Comparison of ENCODE assay signal across 17 cellular contexts in genomic region chr10:118449521-118449920, GRCh38.
DNase-seq lines count a peak whose midpoint lies in the region; ATAC-seq and TF ChIP-seq lines count a peak whose summit lies in the region.
"Had no signal": no experiment of that assay in that cellular context is flagged by ENCODE, and none has a peak within 500 bp of the region (broad histone marks: within the 10 kb centered on the region; RNA-seq: fewer than 3 reads in every experiment).

No MANE protein-coding gene starts in this region.

- no peaks in the 10 kb centered on the region for H3K9me3 ChIP-seq in right lobe of liver

- H3K9me2 ChIP-seq in GM23338 (ENCODE audit: insufficient read depth) = no peaks in the 10 kb centered on the region

- H3K4me3 Mint-ChIP-seq in GM23338 (no peak overlapping the region), WTC11 (no peak overlapping the region)
- H3K4me3 Mint-ChIP-seq: B cell; CD4-positive, CD25-positive, alpha-beta regulatory T cell; CD8-positive, alpha-beta memory T cell; HFFc6 had no signal

- intact Hi-C loops in right lobe of liver (cut with DNase I) = no loop called here

- ATAC-seq in GM23338 (peak; percentile 71), WTC11 (peak; percentile 75), right lobe of liver (no peak)

- peak; percentile 15 for DNase-seq in GM23338 (ENCODE audit: low spot score)
- no peak for DNase-seq in WTC11 (ENCODE audit: low spot score)
- DNase-seq in iPS-NIHi11 (ENCODE audit: low spot score) = peak; percentile 19
- DNase-seq in NCI-H2107 (lab: John Stamatoyannopoulos, UW) = no peak
- no peak for DNase-seq in OCI-M1 (lab: John Stamatoyannopoulos, UW)
- DNase-seq in right lobe of liver = no peak
- DNase-seq: CD4-positive, CD25-positive, alpha-beta regulatory T cell; CD8-positive, alpha-beta memory T cell; COR-L47; DMS 273 treated with DMSO at 0.1 percent for 48 hours; DMS53; DND-41; EL; HFFc6 had no signal

- H3K27me3 Mint-ChIP-seq in GM23338 (ENCODE audit: insufficient read depth, low read depth, poor library complexity) (peaks cover 2% of the 10 kb centered on the region), WTC11 (ENCODE audit: low read depth) (peaks cover 12% of the 10 kb centered on the region)

- H3K4me1 Mint-ChIP-seq in GM23338 = no peaks in the 10 kb centered on the region
- H3K4me1 Mint-ChIP-seq in WTC11 = peaks cover 4% of the 10 kb centered on the region; the same call in 1 of the 2 replicates
- H3K4me1 Mint-ChIP-seq: B cell; CD4-positive, CD25-positive, alpha-beta regulatory T cell; CD8-positive, alpha-beta memory T cell had no signal

- no peak for TF ChIP-seq CTCF in GM23338 (conservative IDR thresholded peaks at IDR 0.05; ENCODE audit: low read depth in 2 of 2)
- no peak for TF ChIP-seq CTCF in WTC11 (IDR thresholded peaks at IDR 0.05)
- no peak for TF ChIP-seq CTCF in right lobe of liver (IDR thresholded peaks at IDR 0.05)

- H3K4me1 ChIP-seq in GM23338 (ENCODE audit: insufficient read depth) = no peaks in the 10 kb centered on the region
- H3K4me1 ChIP-seq in right lobe of liver = no peaks in the 10 kb centered on the region

- H3K36me3 ChIP-seq in GM23338 (ENCODE audit: insufficient read depth) = peaks cover 7% of the 10 kb centered on the region; the same call in 1 of the 2 replicates
- H3K36me3 ChIP-seq in right lobe of liver = no peaks in the 10 kb centered on the region
- H3K36me3 ChIP-seq: BLaER1 treated with 17β-estradiol and CSF1 and Interleukin-3, amounts not matched to agents 10 nM and 100 nM had no signal

- H3K27me3 ChIP-seq in GM23338 (ENCODE audit: insufficient read depth) (no peaks in the 10 kb centered on the region), right lobe of liver (no peaks in the 10 kb centered on the region)
- H3K27me3 ChIP-seq: BLaER1 treated with 17β-estradiol and CSF1 and Interleukin-3, amounts not matched to agents 10 nM and 100 nM had no signal

- H3K9me3 Mint-ChIP-seq in GM23338 = peaks cover 12% of the 10 kb centered on the region; the same call in 2 of the 3 replicates
- H3K9me3 Mint-ChIP-seq in WTC11 = peaks cover 16% of the 10 kb centered on the region

- no peak overlapping the region for H3K4me3 ChIP-seq in GM23338
- no peak overlapping the region for H3K4me3 ChIP-seq in right lobe of liver
- H3K4me3 ChIP-seq: BLaER1 treated with 17β-estradiol and CSF1 and Interleukin-3, amounts not matched to agents 10 nM and 100 nM had no signal

- H3K4me2 ChIP-seq in GM23338 = no peak overlapping the region
- H3K4me2 ChIP-seq: BLaER1 treated with 17β-estradiol and CSF1 and Interleukin-3, amounts not matched to agents 10 nM and 100 nM had no signal

- no peaks in the 10 kb centered on the region for H4K20me1 ChIP-seq in GM23338 (replicated peaks; ENCODE audit: insufficient read depth)
- H4K20me1 ChIP-seq: BLaER1 treated with 17β-estradiol and CSF1 and Interleukin-3, amounts not matched to agents 10 nM and 100 nM had no signal

- POLR2A ChIA-PET in WTC11 (lab: Charles Lee) = interaction anchor here (0.6 kb wide), 1 partner anchor 605 kb away, joined by 3 read pairs; no protein-coding TSS in a partner anchor

- H3K27ac Mint-ChIP-seq in GM23338 (no peak overlapping the region), WTC11 (no peak overlapping the region)
- H3K27ac Mint-ChIP-seq: B cell; CD4-positive, CD25-positive, alpha-beta regulatory T cell; CD8-positive, alpha-beta memory T cell; HFFc6 had no signal

- H3K27ac ChIP-seq in GM23338 (ENCODE audit: low read depth) = no peak overlapping the region
- H3K27ac ChIP-seq in right lobe of liver = no peak overlapping the region
- H3K27ac ChIP-seq: BLaER1 treated with 17β-estradiol and CSF1 and Interleukin-3, amounts not matched to agents 10 nM and 100 nM; HL-60 had no signal

- 36% methylated on average over 6 of the region's 9 CpGs for WGBS in right lobe of liver (ENCODE audit: insufficient coverage, low coverage, low lambda C conversion rate, missing lambda C conversion rate)

- TF ChIP-seq POLR2A in right lobe of liver (IDR thresholded peaks at IDR 0.05) = no peak

- CTCF ChIA-PET in WTC11 (lab: Charles Lee) = interaction anchor here (1.4 kb wide), 1 partner anchor 95 kb away, joined by 4 read pairs; no protein-coding TSS in a partner anchor

- no peaks in the 10 kb centered on the region for H3K36me3 Mint-ChIP-seq in GM23338 (ENCODE audit: low read depth)
- H3K36me3 Mint-ChIP-seq in WTC11 = no peaks in the 10 kb centered on the region
- H3K36me3 Mint-ChIP-seq: CD4-positive, CD25-positive, alpha-beta regulatory T cell had no signal

- H3F3A ChIP-seq in GM23338 (replicated peaks; ENCODE audit: low read depth) = no peaks in the 10 kb centered on the region

- H3K79me2 ChIP-seq in GM23338 (replicated peaks; ENCODE audit: insufficient read depth) = no peaks in the 10 kb centered on the region

- no peak overlapping the region for H2AFZ ChIP-seq in GM23338

TF ChIP-seq in GM23338, 12 proteins besides CTCF, POLR2A, EP300 and RAD21 (continues in another document):
- TF ChIP-seq EZH2 (IDR thresholded peaks at IDR 0.05; ENCODE audit: low read depth, unreplicated experiment) (no peak), ZNF114 (CRISPR knock-in tag; IDR thresholded peaks at IDR 0.05) (no peak), ZNF331 (CRISPR knock-in tag; IDR thresholded peaks at IDR 0.05; ENCODE audit: low read depth) (no peak), REST (IDR thresholded peaks at IDR 0.05; ENCODE audit: unreplicated experiment) (no peak), NANOG (IDR thresholded peaks at IDR 0.05; ENCODE audit: borderline replicate concordance) (no peak), POLR2AphosphoS5 (IDR thresholded peaks at IDR 0.05; ENCODE audit: low read depth) (no peak), STAT1 (IDR thresholded peaks at IDR 0.05; ENCODE audit: unreplicated experiment) (no peak)

TF ChIP-seq in WTC11, 78 proteins besides CTCF, POLR2A, EP300 and RAD21 (continues in another document):
- TF ChIP-seq ATF1 (CRISPR knock-in tag; IDR thresholded peaks at IDR 0.05) = no peak
- TF ChIP-seq, protein P1, sequence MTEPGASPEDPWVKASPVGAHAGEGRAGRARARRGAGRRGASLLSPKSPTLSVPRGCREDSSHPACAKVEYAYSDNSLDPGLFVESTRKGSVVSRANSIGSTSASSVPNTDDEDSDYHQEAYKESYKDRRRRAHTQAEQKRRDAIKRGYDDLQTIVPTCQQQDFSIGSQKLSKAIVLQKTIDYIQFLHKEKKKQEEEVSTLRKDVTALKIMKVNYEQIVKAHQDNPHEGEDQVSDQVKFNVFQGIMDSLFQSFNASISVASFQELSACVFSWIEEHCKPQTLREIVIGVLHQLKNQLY (CRISPR knock-in tag; IDR thresholded peaks at IDR 0.05) = no peak
- TF ChIP-seq RORB (CRISPR knock-in tag; IDR thresholded peaks at IDR 0.05) = no peak
- no peak for TF ChIP-seq NR1H2 (CRISPR knock-in tag; IDR thresholded peaks at IDR 0.05)
- TF ChIP-seq PRRX2 (CRISPR knock-in tag; IDR thresholded peaks at IDR 0.05) = no peak
- TF ChIP-seq CREM (CRISPR knock-in tag; IDR thresholded peaks at IDR 0.05) = no peak
- TF ChIP-seq GTF2I (CRISPR knock-in tag; conservative IDR thresholded peaks at IDR 0.05) = no peak
- no peak for TF ChIP-seq ZNF263 (CRISPR knock-in tag; IDR thresholded peaks at IDR 0.05; ENCODE audit: low read depth)
- TF ChIP-seq TEAD4 (CRISPR knock-in tag; IDR thresholded peaks at IDR 0.05) = no peak
- TF ChIP-seq KAT7 (CRISPR knock-in tag; IDR thresholded peaks at IDR 0.05; ENCODE audit: borderline replicate concordance) = no peak
- TF ChIP-seq, protein P2, sequence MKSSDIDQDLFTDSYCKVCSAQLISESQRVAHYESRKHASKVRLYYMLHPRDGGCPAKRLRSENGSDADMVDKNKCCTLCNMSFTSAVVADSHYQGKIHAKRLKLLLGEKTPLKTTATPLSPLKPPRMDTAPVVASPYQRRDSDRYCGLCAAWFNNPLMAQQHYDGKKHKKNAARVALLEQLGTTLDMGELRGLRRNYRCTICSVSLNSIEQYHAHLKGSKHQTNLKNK (CRISPR knock-in tag; IDR thresholded peaks at IDR 0.05) = no peak
- TF ChIP-seq JUN (CRISPR knock-in tag; IDR thresholded peaks at IDR 0.05) = no peak
- TF ChIP-seq CREB1 (CRISPR knock-in tag; IDR thresholded peaks at IDR 0.05) = no peak
- no peak for TF ChIP-seq ZNF121 (CRISPR knock-in tag; IDR thresholded peaks at IDR 0.05)
- TF ChIP-seq, protein P3, sequence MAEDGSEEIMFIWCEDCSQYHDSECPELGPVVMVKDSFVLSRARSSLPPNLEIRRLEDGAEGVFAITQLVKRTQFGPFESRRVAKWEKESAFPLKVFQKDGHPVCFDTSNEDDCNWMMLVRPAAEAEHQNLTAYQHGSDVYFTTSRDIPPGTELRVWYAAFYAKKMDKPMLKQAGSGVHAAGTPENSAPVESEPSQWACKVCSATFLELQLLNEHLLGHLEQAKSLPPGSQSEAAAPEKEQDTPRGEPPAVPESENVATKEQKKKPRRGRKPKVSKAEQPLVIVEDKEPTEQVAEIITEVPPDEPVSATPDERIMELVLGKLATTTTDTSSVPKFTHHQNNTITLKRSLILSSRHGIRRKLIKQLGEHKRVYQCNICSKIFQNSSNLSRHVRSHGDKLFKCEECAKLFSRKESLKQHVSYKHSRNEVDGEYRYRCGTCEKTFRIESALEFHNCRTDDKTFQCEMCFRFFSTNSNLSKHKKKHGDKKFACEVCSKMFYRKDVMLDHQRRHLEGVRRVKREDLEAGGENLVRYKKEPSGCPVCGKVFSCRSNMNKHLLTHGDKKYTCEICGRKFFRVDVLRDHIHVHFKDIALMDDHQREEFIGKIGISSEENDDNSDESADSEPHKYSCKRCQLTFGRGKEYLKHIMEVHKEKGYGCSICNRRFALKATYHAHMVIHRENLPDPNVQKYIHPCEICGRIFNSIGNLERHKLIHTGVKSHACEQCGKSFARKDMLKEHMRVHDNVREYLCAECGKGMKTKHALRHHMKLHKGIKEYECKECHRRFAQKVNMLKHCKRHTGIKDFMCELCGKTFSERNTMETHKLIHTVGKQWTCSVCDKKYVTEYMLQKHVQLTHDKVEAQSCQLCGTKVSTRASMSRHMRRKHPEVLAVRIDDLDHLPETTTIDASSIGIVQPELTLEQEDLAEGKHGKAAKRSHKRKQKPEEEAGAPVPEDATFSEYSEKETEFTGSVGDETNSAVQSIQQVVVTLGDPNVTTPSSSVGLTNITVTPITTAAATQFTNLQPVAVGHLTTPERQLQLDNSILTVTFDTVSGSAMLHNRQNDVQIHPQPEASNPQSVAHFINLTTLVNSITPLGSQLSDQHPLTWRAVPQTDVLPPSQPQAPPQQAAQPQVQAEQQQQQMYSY (CRISPR knock-in tag; IDR thresholded peaks at IDR 0.05) = no peak
- TF ChIP-seq USF1 (CRISPR knock-in tag; IDR thresholded peaks at IDR 0.05) = no peak

Comparison
In these comparisons a context has a peak if more than half of its experiments do, and no peak if none do; other contexts are left out.
1. ATAC-seq: peak in GM23338 (single experiment) and WTC11 (single experiment); none in right lobe of liver (0 of 4).
2. DNase-seq: peak in GM23338 (single experiment) and iPS-NIHi11 (single experiment); none in WTC11 (single experiment), NCI-H2107 (single experiment), OCI-M1 (single experiment) and right lobe of liver (0 of 3).